1 cellular context compared by ENCODE assay signal in the genomic region with DNA sequence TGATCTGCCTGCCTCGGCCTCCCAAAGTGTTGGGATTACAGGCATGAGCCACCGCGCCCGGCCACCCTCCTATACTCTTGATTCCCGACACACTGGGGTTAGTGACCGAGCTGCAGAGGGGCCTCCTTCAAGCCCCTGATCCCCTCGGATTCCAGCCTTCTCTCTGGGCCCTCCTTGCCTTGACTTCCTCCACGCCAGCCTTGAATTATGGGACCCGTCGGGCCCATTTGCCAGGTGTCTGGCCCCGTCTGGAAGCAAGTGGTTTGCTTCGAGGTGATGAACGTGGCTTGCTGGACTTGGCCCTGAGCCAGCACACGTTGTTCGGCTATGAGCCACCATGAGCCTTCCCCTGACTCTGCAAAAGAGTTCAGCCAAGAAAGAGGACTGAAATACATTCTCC.
TF ChIP-seq lines count a peak whose summit lies in the region.

No MANE protein-coding gene starts in this region.

TF ChIP-seq in WTC11, 78 proteins besides CTCF, POLR2A, EP300 and RAD21 (continued from another document):
- TF ChIP-seq ZNF263 (CRISPR knock-in tag; IDR thresholded peaks at IDR 0.05; ENCODE audit: low read depth), result no peak
- TF ChIP-seq, protein P1, sequence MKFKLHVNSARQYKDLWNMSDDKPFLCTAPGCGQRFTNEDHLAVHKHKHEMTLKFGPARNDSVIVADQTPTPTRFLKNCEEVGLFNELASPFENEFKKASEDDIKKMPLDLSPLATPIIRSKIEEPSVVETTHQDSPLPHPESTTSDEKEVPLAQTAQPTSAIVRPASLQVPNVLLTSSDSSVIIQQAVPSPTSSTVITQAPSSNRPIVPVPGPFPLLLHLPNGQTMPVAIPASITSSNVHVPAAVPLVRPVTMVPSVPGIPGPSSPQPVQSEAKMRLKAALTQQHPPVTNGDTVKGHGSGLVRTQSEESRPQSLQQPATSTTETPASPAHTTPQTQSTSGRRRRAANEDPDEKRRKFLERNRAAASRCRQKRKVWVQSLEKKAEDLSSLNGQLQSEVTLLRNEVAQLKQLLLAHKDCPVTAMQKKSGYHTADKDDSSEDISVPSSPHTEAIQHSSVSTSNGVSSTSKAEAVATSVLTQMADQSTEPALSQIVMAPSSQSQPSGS (CRISPR knock-in tag; IDR thresholded peaks at IDR 0.05; ENCODE audit: borderline replicate concordance, low read depth), result no peak
- TF ChIP-seq, protein P2, sequence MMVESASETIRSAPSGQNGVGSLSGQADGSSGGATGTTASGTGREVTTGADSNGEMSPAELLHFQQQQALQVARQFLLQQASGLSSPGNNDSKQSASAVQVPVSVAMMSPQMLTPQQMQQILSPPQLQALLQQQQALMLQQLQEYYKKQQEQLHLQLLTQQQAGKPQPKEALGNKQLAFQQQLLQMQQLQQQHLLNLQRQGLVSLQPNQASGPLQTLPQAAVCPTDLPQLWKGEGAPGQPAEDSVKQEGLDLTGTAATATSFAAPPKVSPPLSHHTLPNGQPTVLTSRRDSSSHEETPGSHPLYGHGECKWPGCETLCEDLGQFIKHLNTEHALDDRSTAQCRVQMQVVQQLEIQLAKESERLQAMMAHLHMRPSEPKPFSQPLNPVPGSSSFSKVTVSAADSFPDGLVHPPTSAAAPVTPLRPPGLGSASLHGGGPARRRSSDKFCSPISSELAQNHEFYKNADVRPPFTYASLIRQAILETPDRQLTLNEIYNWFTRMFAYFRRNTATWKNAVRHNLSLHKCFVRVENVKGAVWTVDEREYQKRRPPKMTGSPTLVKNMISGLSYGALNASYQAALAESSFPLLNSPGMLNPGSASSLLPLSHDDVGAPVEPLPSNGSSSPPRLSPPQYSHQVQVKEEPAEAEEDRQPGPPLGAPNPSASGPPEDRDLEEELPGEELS (CRISPR knock-in tag; IDR thresholded peaks at IDR 0.05), result no peak
- no peak for TF ChIP-seq PRRX2 (CRISPR knock-in tag; IDR thresholded peaks at IDR 0.05)
- no peak for TF ChIP-seq CREM (CRISPR knock-in tag; IDR thresholded peaks at IDR 0.05)
- TF ChIP-seq KAT7 (CRISPR knock-in tag; IDR thresholded peaks at IDR 0.05; ENCODE audit: borderline replicate concordance), result no peak
